In genomic region chr16:67226295-67226803, GRCh38 we compare ENCODE assay signal across 8 cellular contexts. TPM values are rescaled to one million over a fixed set of nuclear protein-coding genes. Genes with fewer than 3 reads are reported as not detected.
DNase-seq lines count a peak whose midpoint lies in the region; ATAC-seq and TF ChIP-seq lines count a peak whose summit lies in the region.

No MANE protein-coding gene starts in this region.

- peak overlapping the region; percentile 98 for H3K4me3 ChIP-seq in brain microvascular endothelial cell (ENCODE audit: low read depth, low read length)
- peak overlapping the region; percentile 100 for H3K4me3 ChIP-seq in mesodermal cell (ENCODE audit: extremely low read depth, insufficient read depth, low read length, poor library complexity, severe bottlenecking)
- H3K4me3 ChIP-seq in aorta (ENCODE audit: low read length in 2 of 2), result peak overlapping the region; percentile 39 to 56

- in situ Hi-C loops in brain microvascular endothelial cell (cut with HindIII; ENCODE audit: low pct_ligation_motif_present, low sequenced_read_pairs), result no loop called here

- H3K9me3 ChIP-seq in mesodermal cell (ENCODE audit: control insufficient read depth, low read length) (no peaks in the 10 kb centered on the region), aorta (ENCODE audit: control insufficient read depth, low read length) (no peaks in the 10 kb centered on the region)

- peak; percentile 26 for DNase-seq in Right ventricle myocardium superior
- no peak for DNase-seq in left ventricle myocardium superior
- no peak for DNase-seq in brain microvascular endothelial cell
- DNase-seq in aorta, result no peak
- DNase-seq in activated CD8-positive, alpha-beta memory T cell treated with anti-CD3 and anti-CD28 coated beads, Interleukin-2, amount 50 U/mL, for 4 hours, result no peak
- DNase-seq in DMS153 (lab: John Stamatoyannopoulos, UW), result no peak
- DNase-seq in NCI-H524 treated with DMSO at 0.1 percent for 48 hours (lab: John Stamatoyannopoulos, UW), result no peak

- 16 to 19% methylated on average over 11 to 12 of the region's 12 CpGs for WGBS in mesodermal cell (ENCODE audit: insufficient coverage in 2 of 2), 2 experiments
- WGBS in aorta, 2 donors, result 7 to 8% methylated on average over 12 of the region's 12 CpGs

- H3K4me1 ChIP-seq in mesodermal cell (ENCODE audit: control insufficient read depth, insufficient read depth, low read length, poor library complexity, severe bottlenecking) (peaks cover 10% of the 10 kb centered on the region), aorta (ENCODE audit: control insufficient read depth in 1 of 2, insufficient read depth in 2 of 2, low read length in 2 of 2) (no peaks in the 10 kb centered on the region)

- intact Hi-C loops in Right ventricle myocardium superior (cut with DNase I) (no loop called here), left ventricle myocardium superior (cut with micrococcal nuclease) (no loop called here), aorta (cut with DNase I) (loop anchor here in 1 of 2 donors (5.0 kb wide), 1 partner anchor 34 kb away; the partner anchor contains the start of genes E2F4 and EXOC3L1)

- no peaks in the 10 kb centered on the region for H3K27me3 ChIP-seq in brain microvascular endothelial cell (replicated peaks)
- H3K27me3 ChIP-seq in aorta (ENCODE audit: control insufficient read depth in 1 of 2, insufficient read depth in 2 of 2, low read length in 1 of 2), result no peaks in the 10 kb centered on the region

- peak overlapping the region; percentile 77 for H3K27ac ChIP-seq in brain microvascular endothelial cell
- H3K27ac ChIP-seq in mesodermal cell (ENCODE audit: low read depth, low read length, severe bottlenecking), result no peak overlapping the region
- H3K27ac ChIP-seq in aorta (ENCODE audit: low read depth in 1 of 2, low read length in 2 of 2), result peak overlapping the region in 1 of 2 donors; percentile 20

- H3K36me3 ChIP-seq in brain microvascular endothelial cell (replicated peaks) (peaks cover 34% of the 10 kb centered on the region), mesodermal cell (ENCODE audit: control insufficient read depth, insufficient read depth, low read length) (peaks cover 36% of the 10 kb centered on the region), aorta (ENCODE audit: control insufficient read depth in 1 of 2, insufficient read depth in 2 of 2, low read length in 1 of 2) (peaks cover 0 to 4% of the 10 kb centered on the region in 2 donors)

- no peak for TF ChIP-seq CTCF in brain microvascular endothelial cell (IDR thresholded peaks at IDR 0.05; ENCODE audit: low read depth, low read length, missing control alignments)

- ATAC-seq in Right ventricle myocardium superior (ENCODE audit: poor library complexity), result no peak
- ATAC-seq in left ventricle myocardium superior, result no peak
- peak; percentile 30 for ATAC-seq in aorta (ENCODE audit: low FRiP score)

RNA-seq across cellular contexts. Expression of gene TMEM208, which starts 0.6 kb away (rescaled TPM):
- total RNA-seq in Right ventricle myocardium superior (11.0 TPM), left ventricle myocardium superior (11.7 TPM), aorta (10 to 100 TPM; 24.7 to 33.1 TPM)
- 44.5 TPM for polyA plus RNA-seq in mesodermal cell (2013, experiment 1 of 2)
- 37.3 TPM for polyA plus RNA-seq in mesodermal cell (2013, experiment 2 of 2)
- polyA plus RNA-seq in aorta, result 10 to 100 TPM; 60.6 to 64.6 TPM

RNA-seq across cellular contexts. Expression of gene FHOD1, which starts 20.9 kb away (rescaled TPM):
- 13.5 TPM for total RNA-seq in Right ventricle myocardium superior
- 14.5 TPM for total RNA-seq in left ventricle myocardium superior
- 71.7 TPM for polyA plus RNA-seq in mesodermal cell (2013, experiment 1 of 2)
- polyA plus RNA-seq in mesodermal cell (2013, experiment 2 of 2), result 59.8 TPM
- total RNA-seq in aorta, result 10 to 100 TPM; 28.2 to 47.9 TPM
- polyA plus RNA-seq in aorta, result 10 to 100 TPM; 12.9 to 41.3 TPM

RNA-seq across cellular contexts. Expression of gene SLC9A5, which starts 22.4 kb away (rescaled TPM):
- total RNA-seq in Right ventricle myocardium superior, result 0.83 TPM
- total RNA-seq in left ventricle myocardium superior, result 1.2 TPM
- 8.8 TPM for polyA plus RNA-seq in mesodermal cell (2013, experiment 1 of 2)
- 7.5 TPM for polyA plus RNA-seq in mesodermal cell (2013, experiment 2 of 2)
- 1 to 10 TPM; 1.6 to 1.7 TPM for total RNA-seq in aorta
- polyA plus RNA-seq in aorta, result 1 to 10 TPM; 1.1 to 2.9 TPM

RNA-seq across cellular contexts. Expression of gene ELMO3, which starts 27.4 kb away (rescaled TPM):
- total RNA-seq in Right ventricle myocardium superior (0.54 TPM), left ventricle myocardium superior (0.79 TPM), aorta (1 to 10 TPM in 1 of 2 donors, under 1 TPM in 1; 0.97 to 3.4 TPM)
- polyA plus RNA-seq in mesodermal cell (2013, experiment 1 of 2), result 2.7 TPM
- polyA plus RNA-seq in mesodermal cell (2013, experiment 2 of 2), result 2.3 TPM
- polyA plus RNA-seq in aorta, result 1 to 10 TPM; 5.8 to 7.4 TPM

RNA-seq across cellular contexts. Expression of gene E2F4, which starts 34.4 kb away (rescaled TPM):
- 34.8 TPM for total RNA-seq in Right ventricle myocardium superior
- total RNA-seq in left ventricle myocardium superior, result 35.7 TPM
- 69.4 TPM for polyA plus RNA-seq in mesodermal cell (2013, experiment 1 of 2)
- polyA plus RNA-seq in mesodermal cell (2013, experiment 2 of 2), result 57.6 TPM
- total RNA-seq in aorta, result 10 to 100 TPM; 54.2 to 58.1 TPM
- polyA plus RNA-seq in aorta, result 10 to 100 TPM; 27.9 to 50.2 TPM

Comparison
In these comparisons a context has a peak if more than half of its experiments do, and no peak if none do; other contexts are left out.
1. H3K4me3 ChIP-seq: peak in every context shown above with its lines; median percentile 100 in mesodermal cell; 98 in brain microvascular endothelial cell; 48 in aorta.